In genomic region chr3:190077646-190078045, GRCh38 we compare ENCODE assay signal across 16 cellular contexts. TPM values are rescaled to one million over a fixed set of nuclear protein-coding genes. Genes with fewer than 3 reads are reported as not detected.
A peak's percentile ranks its signal among the peaks of the same experiment; 100 is the strongest.
DNase-seq lines count a peak whose midpoint lies in the region; ATAC-seq, FAIRE-seq and TF ChIP-seq lines count a peak whose summit lies in the region.
"Had no signal": no experiment of that assay in that cellular context is flagged by ENCODE, and none has a peak within 500 bp of the region (broad histone marks: within the 10 kb centered on the region; RNA-seq: fewer than 3 reads in every experiment).

No MANE protein-coding gene starts in this region.

- FAIRE-seq in A549 (lab: Jason Lieb, UNC) = no peak

- CTCF ChIA-PET in A549 (lab: Yijun Ruan, JAX) = interaction anchor here (1.3 kb wide), 1 partner anchor 23 kb away, joined by 3 read pairs; no protein-coding TSS in a partner anchor

- no peak for TF ChIP-seq EP300 in A549 (IDR thresholded peaks at IDR 0.05)

- H3K27me3 ChIP-seq in RWPE2 (ENCODE audit: insufficient read depth, poor library complexity, severe bottlenecking) (no peaks in the 10 kb centered on the region), fibroblast of lung (ENCODE audit: control insufficient read depth, insufficient read depth, low read length) (no peaks in the 10 kb centered on the region), neural progenitor cell (no peaks in the 10 kb centered on the region)
- H3K27me3 ChIP-seq in effector memory CD4-positive, alpha-beta T cell (replicated peaks; ENCODE audit: control insufficient read depth, insufficient read depth, low read length, poor library complexity, severe bottlenecking) = no peaks in the 10 kb centered on the region

- TF ChIP-seq RAD21 in A549 (conservative IDR thresholded peaks at IDR 0.05 in 1 of 2, IDR thresholded peaks at IDR 0.05 in 1 of 2) = no peak

- no peaks in the 10 kb centered on the region for H3K79me2 ChIP-seq in fibroblast of lung (ENCODE audit: control insufficient read depth, insufficient read depth, low read length)
- no peaks in the 10 kb centered on the region for H3K79me2 ChIP-seq in neural progenitor cell (ENCODE audit: low read depth)

- no peak for TF ChIP-seq POLR2A in A549 (IDR thresholded peaks at IDR 0.05; ENCODE audit: low read length)

- no peaks in the 10 kb centered on the region for H3K36me3 ChIP-seq in RWPE2 (ENCODE audit: low read depth)
- no peaks in the 10 kb centered on the region for H3K36me3 ChIP-seq in fibroblast of lung (ENCODE audit: control insufficient read depth, insufficient read depth, low read length)
- no peaks in the 10 kb centered on the region for H3K36me3 ChIP-seq in neural progenitor cell
- no peaks in the 10 kb centered on the region for H3K36me3 ChIP-seq in effector memory CD4-positive, alpha-beta T cell (ENCODE audit: control insufficient read depth, insufficient read depth, low read length)

- H3F3A ChIP-seq in neural progenitor cell (ENCODE audit: low read depth) = no peaks in the 10 kb centered on the region

- H3K4me1 ChIP-seq in A549 = peaks cover 54% of the 10 kb centered on the region
- H3K4me1 ChIP-seq in RWPE2 (ENCODE audit: insufficient read depth, poor library complexity, severe bottlenecking) = peaks cover 29% of the 10 kb centered on the region
- H3K4me1 ChIP-seq in fibroblast of lung (ENCODE audit: control insufficient read depth, extremely low read depth, insufficient read depth, low read length) = peaks cover 18% of the 10 kb centered on the region
- H3K4me1 ChIP-seq in neural progenitor cell = peaks cover 10% of the 10 kb centered on the region
- H3K4me1 ChIP-seq in effector memory CD4-positive, alpha-beta T cell (ENCODE audit: control insufficient read depth, insufficient read depth, low read length, poor library complexity, severe bottlenecking) = no peaks in the 10 kb centered on the region

- peaks cover 3% of the 10 kb centered on the region for H3K36me3 Mint-ChIP-seq in neural progenitor cell
- H3K36me3 Mint-ChIP-seq: CD4-positive, CD25-positive, alpha-beta regulatory T cell had no signal

- H3K9me3 Mint-ChIP-seq in neural progenitor cell = no peaks in the 10 kb centered on the region
- H3K9me3 Mint-ChIP-seq: activated T-helper 17 cell treated with anti-CD3 and anti-CD28 coated beads, Interleukin-2, amount 50 U/mL, for 72 hours; CD4-positive, CD25-positive, alpha-beta regulatory T cell; dendritic cell treated with granulocyte-macrophage colony-stimulating factor and Interleukin-4, amounts not matched to agents 40 ng/mL and 50 ng/mL, for 4 days had no signal

- POLR2A ChIA-PET in A549 (lab: Yijun Ruan, JAX) = no interaction called here

- 89% methylated on average over 1 of the region's 1 CpG for WGBS in A549 (ENCODE audit: missing lambda C conversion rate)

- DNase-seq in A549 (ENCODE audit: low read depth in 1 of 2, low spot score in 1 of 2) (no peak), RWPE2 (ENCODE audit: low spot score) (no peak), fibroblast of lung (ENCODE audit: low read depth in 2 of 2) (peak in 1 of 2 donors; percentile 78), neural progenitor cell (ENCODE audit: low spot score) (no peak), activated gamma-delta T cell (lab: John Stamatoyannopoulos, UW) (no peak), cerebellar cortex (ENCODE audit: low spot score) (no peak)
- no peak for DNase-seq in effector memory CD4-positive, alpha-beta T cell
- DNase-seq: CD4-positive, CD25-positive, alpha-beta regulatory T cell; MV-4-11; NCI-H2107; NCI-H774 had no signal

- H4K20me1 ChIP-seq in fibroblast of lung (ENCODE audit: control insufficient read depth, extremely low read depth, insufficient read depth, low read length) (no peaks in the 10 kb centered on the region), neural progenitor cell (ENCODE audit: low read depth) (no peaks in the 10 kb centered on the region)

- ATAC-seq in A549 (no peak), RWPE2 (ENCODE audit: low read depth) (no peak), HG03045 (IDR thresholded peaks at IDR 0.05; ENCODE audit: unreplicated experiment) (no peak)
- ATAC-seq: activated T-helper 17 cell treated with anti-CD3 and anti-CD28 coated beads, Interleukin-2, amount 50 U/mL, for 72 hours; HCT116 had no signal

- H3K9me3 ChIP-seq in A549 (no peaks in the 10 kb centered on the region), RWPE2 (ENCODE audit: severe bottlenecking) (no peaks in the 10 kb centered on the region), fibroblast of lung (ENCODE audit: control insufficient read depth, insufficient read depth, low read depth, low read length) (no peaks in the 10 kb centered on the region), neural progenitor cell (ENCODE audit: low read depth) (no peaks in the 10 kb centered on the region)
- no peaks in the 10 kb centered on the region for H3K9me3 ChIP-seq in effector memory CD4-positive, alpha-beta T cell (ENCODE audit: control insufficient read depth, low read length)

- no peak overlapping the region for H3K9ac ChIP-seq in fibroblast of lung (ENCODE audit: insufficient read depth, low read length)
- no peak overlapping the region for H3K9ac ChIP-seq in neural progenitor cell

- peak overlapping the region; percentile 96 for H3K27ac Mint-ChIP-seq in neural progenitor cell
- H3K27ac Mint-ChIP-seq: activated T-helper 17 cell treated with anti-CD3 and anti-CD28 coated beads, Interleukin-2, amount 50 U/mL, for 72 hours; CD4-positive, CD25-positive, alpha-beta regulatory T cell; dendritic cell treated with granulocyte-macrophage colony-stimulating factor and Interleukin-4, amounts not matched to agents 40 ng/mL and 50 ng/mL, for 4 days had no signal

- peaks cover 43% of the 10 kb centered on the region for H3K4me1 Mint-ChIP-seq in neural progenitor cell
- H3K4me1 Mint-ChIP-seq: activated T-helper 17 cell treated with anti-CD3 and anti-CD28 coated beads, Interleukin-2, amount 50 U/mL, for 72 hours; CD4-positive, CD25-positive, alpha-beta regulatory T cell had no signal

- TF ChIP-seq CTCF in A549 (IDR thresholded peaks at IDR 0.05) (no peak), RWPE2 (IDR thresholded peaks at IDR 0.05; ENCODE audit: poor library complexity, severe bottlenecking) (no peak), fibroblast of lung (conservative IDR thresholded peaks at IDR 0.05 in 1 of 2, IDR thresholded peaks at IDR 0.05 in 1 of 2; ENCODE audit: low read depth in 1 of 2, low read length in 2 of 2) (no peak), neural progenitor cell (IDR thresholded peaks at IDR 0.05) (no peak)

- H3K4me3 Mint-ChIP-seq in neural progenitor cell = no peak overlapping the region
- H3K4me3 Mint-ChIP-seq: activated T-helper 17 cell treated with anti-CD3 and anti-CD28 coated beads, Interleukin-2, amount 50 U/mL, for 72 hours; CD4-positive, CD25-positive, alpha-beta regulatory T cell; dendritic cell treated with granulocyte-macrophage colony-stimulating factor and Interleukin-4, amounts not matched to agents 40 ng/mL and 50 ng/mL, for 4 days had no signal

- H3K4me3 ChIP-seq in A549 = no peak overlapping the region
- no peak overlapping the region for H3K4me3 ChIP-seq in RWPE2 (ENCODE audit: severe bottlenecking)
- no peak overlapping the region for H3K4me3 ChIP-seq in fibroblast of lung (replicated peaks in 1 of 4; ENCODE audit: control extremely low read depth in 1 of 4, insufficient read depth in 1 of 4, low read depth in 3 of 4, low read length in 4 of 4)
- no peak overlapping the region for H3K4me3 ChIP-seq in neural progenitor cell
- no peak overlapping the region for H3K4me3 ChIP-seq in effector memory CD4-positive, alpha-beta T cell (ENCODE audit: insufficient read depth, low read depth, low read length, poor library complexity, severe bottlenecking)

- peak overlapping the region; percentile 34 to 81; a peak in 5 of 6 replicates for H3K27ac ChIP-seq in A549
- peak overlapping the region; percentile 97 for H3K27ac ChIP-seq in RWPE2 (ENCODE audit: poor library complexity, severe bottlenecking)
- peak overlapping the region; percentile 90 for H3K27ac ChIP-seq in fibroblast of lung (ENCODE audit: insufficient read depth, low read length)
- no peak overlapping the region for H3K27ac ChIP-seq in neural progenitor cell
- no peak overlapping the region for H3K27ac ChIP-seq in effector memory CD4-positive, alpha-beta T cell (ENCODE audit: insufficient read depth, low read length, poor library complexity, severe bottlenecking)

- H3K4me2 ChIP-seq in A549 = peak overlapping the region; percentile 56
- H3K4me2 ChIP-seq in fibroblast of lung (ENCODE audit: extremely low read depth, insufficient read depth, low read length) = no peak overlapping the region
- H3K4me2 ChIP-seq in neural progenitor cell = no peak overlapping the region

- H3K27me3 Mint-ChIP-seq in neural progenitor cell (ENCODE audit: insufficient read depth, low read depth) = no peaks in the 10 kb centered on the region
- H3K27me3 Mint-ChIP-seq: CD4-positive, CD25-positive, alpha-beta regulatory T cell; dendritic cell treated with granulocyte-macrophage colony-stimulating factor and Interleukin-4, amounts not matched to agents 40 ng/mL and 50 ng/mL, for 4 days had no signal

- H2AFZ ChIP-seq in fibroblast of lung (ENCODE audit: low read length) (no peak overlapping the region), neural progenitor cell (replicated peaks) (no peak overlapping the region)

TF ChIP-seq in A549, 52 proteins besides CTCF, POLR2A, EP300 and RAD21 (continues in another document):
- TF ChIP-seq ATOH8 (CRISPR knock-in tag; IDR thresholded peaks at IDR 0.05; ENCODE audit: low read depth) = no peak
- TF ChIP-seq ZNF302 (CRISPR knock-in tag; IDR thresholded peaks at IDR 0.05) = no peak
- no peak for TF ChIP-seq KDM1A (IDR thresholded peaks at IDR 0.05; ENCODE audit: low read depth)
- no peak for TF ChIP-seq ZC3H11A (IDR thresholded peaks at IDR 0.05)
- no peak for TF ChIP-seq ESRRA (IDR thresholded peaks at IDR 0.05; ENCODE audit: borderline replicate concordance, low read length)
- TF ChIP-seq EHMT2 (IDR thresholded peaks at IDR 0.05; ENCODE audit: low read depth) = no peak
- no peak for TF ChIP-seq HEYL (CRISPR knock-in tag; IDR thresholded peaks at IDR 0.05)

RNA-seq across cellular contexts. Expression of gene P3H2, which starts 43.1 kb away (rescaled TPM):
- polyA plus RNA-seq in A549 (2011; rRNA removed) (59.9 and 72.5 TPM in 2 replicates), A549 (2017; fragmentation: RNase III; extraction: RNeasy Plus Mini Kit Qiagen cat#74134 plus additional on column Dnase treatment) (48.5 to 56.6 TPM (median 55.1 TPM) in 3 replicates), fibroblast of lung (21.6 and 24.2 TPM in 2 replicates)
- 16.2 and 21.8 TPM in 2 replicates for polyA plus RNA-seq in A549 (2012; cell fraction: cytosol; rRNA removed)
- polyA plus RNA-seq in A549 (2012; cell fraction: nucleus; rRNA removed) = 21.9 and 29.7 TPM in 2 replicates
- polyA minus RNA-seq in A549 (2011; rRNA and poly(A)+ RNA removed) = 37.1 and 37.2 TPM in 2 replicates
- total RNA-seq in fibroblast of lung (4.6 and 20.5 TPM in 2 replicates), neural progenitor cell (ENCODE audit: low replicate concordance) (9.0 and 21.4 TPM in 2 replicates)
- polyA plus RNA-seq in fibroblast of lung (2012) = 13.8 and 16.8 TPM in 2 replicates
- polyA minus RNA-seq in fibroblast of lung (ENCODE audit: low replicate concordance) = 5.4 and 8.2 TPM in 2 replicates
- total RNA-seq: activated T-helper 17 cell treated with anti-CD3 and anti-CD28 coated beads, Interleukin-2, amount 50 U/mL, for 72 hours; CD4-positive, CD25-positive, alpha-beta regulatory T cell; T-helper 1 cell treated with Interleukin-12 subunit alpha and Interleukin-12 subunit beta and Interleukin-4 antibody, amounts not matched to agents 30 ng/mL and 1 ng/mL, for 36 hours had no signal
- polyA plus RNA-seq: CD4-positive, CD25-positive, alpha-beta regulatory T cell had no signal

Comparison
In these comparisons a context has a peak if more than half of its experiments do, and no peak if none do; other contexts are left out.
1. H3K27ac ChIP-seq: peak in A549 (2 of 2), RWPE2 (single experiment) and fibroblast of lung (single experiment); none in neural progenitor cell (single experiment) and effector memory CD4-positive, alpha-beta T cell (single experiment).